ENCODE assay signal across 11 cellular contexts in the genomic region with DNA sequence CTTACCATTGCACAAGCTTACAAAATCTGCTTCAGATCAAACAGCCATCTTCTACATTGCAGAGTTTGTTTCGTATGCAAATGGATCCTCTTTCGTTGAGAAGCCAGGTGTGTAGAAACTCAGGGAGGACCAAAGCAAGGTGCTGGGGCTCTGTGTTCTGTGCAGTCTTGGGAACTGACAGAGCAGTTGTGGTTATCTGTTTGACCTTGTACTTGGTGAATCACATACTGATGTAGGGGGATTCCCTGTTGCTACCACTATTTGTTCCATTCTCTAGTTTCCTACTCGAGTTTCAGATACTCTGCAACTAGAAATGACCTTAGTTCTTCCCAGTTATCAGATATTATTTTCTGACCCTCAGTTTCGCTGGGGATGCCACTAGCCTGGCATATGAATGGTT.
DNase-seq lines count a peak whose midpoint lies in the region; ATAC-seq lines count a peak whose summit lies in the region.
"Had no signal": no experiment of that assay in that cellular context is flagged by ENCODE, and none has a peak within 500 bp of the region (broad histone marks: within the 10 kb centered on the region; RNA-seq: fewer than 3 reads in every experiment).

No MANE protein-coding gene starts in this region.

- ATAC-seq in HG02610 (IDR thresholded peaks at IDR 0.05; ENCODE audit: unreplicated experiment) (peak; percentile 100), HG03558 (IDR thresholded peaks at IDR 0.05; ENCODE audit: extremely low read depth, unreplicated experiment) (peak; percentile 99)

- DNase-seq in stimulated activated CD4-positive, alpha-beta T cell treated with anti-CD3 and anti-CD28 coated beads, Interleukin-15, amount 100 ng/mL, for 24 hours, result peak; percentile 11
- DNase-seq in stimulated activated CD4-positive, alpha-beta T cell treated with anti-CD3 and anti-CD28 coated beads, Interleukin-4, amount 100 ng/mL, for 1 hour, result no peak
- DNase-seq in NCI-H2107 treated with DMSO at 0.1 percent for 48 hours (lab: John Stamatoyannopoulos, UW; ENCODE audit: unreplicated experiment), result no peak
- no peak for DNase-seq in dermis blood vessel endothelial cell
- DNase-seq in activated gamma-delta T cell treated with Interleukin-2 at 50 U/mL for 16 hours, result no peak
- DNase-seq in GOT3 (lab: John Stamatoyannopoulos, UW), result no peak
- DNase-seq: aorta; NCI-H226; stimulated activated CD4-positive, alpha-beta T cell treated with anti-CD3 and anti-CD28 coated beads, Interleukin-4, amount 100 ng/mL, for 4 hours had no signal
